In genomic region chr4:79281577-79282359, GRCh38 we compare ENCODE assay signal across 21 cellular contexts. TPM values are rescaled to one million over a fixed set of nuclear protein-coding genes. Genes with fewer than 3 reads are reported as not detected.
DNase-seq lines count a peak whose midpoint lies in the region; ATAC-seq and TF ChIP-seq lines count a peak whose summit lies in the region.
"Had no signal": no experiment of that assay in that cellular context is flagged by ENCODE, and none has a peak within 500 bp of the region (broad histone marks: within the 10 kb centered on the region; RNA-seq: fewer than 3 reads in every experiment).

No MANE protein-coding gene starts in this region.

- no peaks in the 10 kb centered on the region for H3K27me3 Mint-ChIP-seq in endodermal cell (ENCODE audit: insufficient read depth)
- H3K27me3 Mint-ChIP-seq: activated CD4-positive, alpha-beta memory T cell treated with anti-CD3 and anti-CD28 coated beads, Interleukin-2, amount 10 ng/mL, durations not matched to agents 7 days and 5 days; activated naive CD8-positive, alpha-beta T cell treated with anti-CD3 and anti-CD28 coated beads, Interleukin-2, amount 50 U/mL, for 24 hours; stimulated activated naive CD8-positive, alpha-beta T cell treated with anti-CD3 and anti-CD28 coated beads, Interleukin-15, Interleukin-2, amounts not matched to agents 100 ng/mL and 50 ng/mL, for 24 hours had no signal

- H3K4me3 Mint-ChIP-seq in endodermal cell: no peak overlapping the region
- H3K4me3 Mint-ChIP-seq: activated CD4-positive, alpha-beta memory T cell treated with anti-CD3 and anti-CD28 coated beads, Interleukin-2, amount 10 ng/mL, durations not matched to agents 7 days and 5 days; activated naive CD8-positive, alpha-beta T cell treated with anti-CD3 and anti-CD28 coated beads, Interleukin-2, amount 50 U/mL, for 24 hours; activated T-cell treated with anti-CD3 and anti-CD28 coated beads, Interleukin-2, amount 50 U/mL, for 72 hours; stimulated activated naive CD8-positive, alpha-beta T cell treated with anti-CD3 and anti-CD28 coated beads, Interleukin-15, Interleukin-2, amounts not matched to agents 100 ng/mL and 50 ng/mL, for 24 hours had no signal

- no peak overlapping the region for H3K4me3 ChIP-seq in endodermal cell (ENCODE audit: low read length)
- no peak overlapping the region for H3K4me3 ChIP-seq in sigmoid colon
- H3K4me3 ChIP-seq: BLaER1 treated with 17β-estradiol and CSF1 and Interleukin-3, amounts not matched to agents 10 nM and 100 nM; cardiac muscle cell had no signal

- ATAC-seq in HG02610 (IDR thresholded peaks at IDR 0.05; ENCODE audit: unreplicated experiment): no peak
- ATAC-seq: activated naive CD8-positive, alpha-beta T cell treated with anti-CD3 and anti-CD28 coated beads, Interleukin-2, amount 50 U/mL, for 24 hours; activated T-cell treated with anti-CD3 and anti-CD28 coated beads, Interleukin-2, amount 50 U/mL, for 72 hours; right cardiac atrium had no signal

- no peak overlapping the region for H3K9ac ChIP-seq in endodermal cell (ENCODE audit: extremely low read depth, low read length, poor library complexity, severe bottlenecking)
- H3K9ac ChIP-seq: BLaER1 treated with 17β-estradiol and CSF1 and Interleukin-3, amounts not matched to agents 10 nM and 100 nM had no signal

- 55 to 60% methylated on average over 1 of the region's 1 CpG for WGBS in endodermal cell (ENCODE audit: insufficient coverage in 1 of 2, insufficient read length in 1 of 2), 2 experiments
- 74 to 76% methylated on average over 1 of the region's 1 CpG for WGBS in sigmoid colon, 2 donors

- DNase-seq in NCI-H1105 treated with DMSO at 0.1 percent for 48 hours (lab: John Stamatoyannopoulos, UW): peak; percentile 24
- no peak for DNase-seq in NCI-H1105 (lab: John Stamatoyannopoulos, UW)
- DNase-seq in NCI-H1436 treated with DMSO at 0.1 percent for 48 hours (lab: John Stamatoyannopoulos, UW): peak; percentile 45
- no peak for DNase-seq in endodermal cell
- DNase-seq in sigmoid colon: no peak
- no peak for DNase-seq in NCI-H510A treated with DMSO at 0.1 percent for 48 hours (lab: John Stamatoyannopoulos, UW)
- DNase-seq in GM19240 (ENCODE audit: insufficient read length, low spot score): no peak
- DNase-seq: activated CD4-positive, alpha-beta memory T cell treated with anti-CD3 and anti-CD28 coated beads, Interleukin-2, amount 10 ng/mL, durations not matched to agents 7 days and 5 days; activated naive CD8-positive, alpha-beta T cell treated with anti-CD3 and anti-CD28 coated beads, Interleukin-2, amount 50 U/mL, for 24 hours; activated T-cell treated with anti-CD3 and anti-CD28 coated beads, Interleukin-2, amount 50 U/mL, for 72 hours; NCI-H2171; NK-92 treated with Interleukin-12 subunit alpha and Interleukin-12 subunit beta, amount 100 ng/mL, for 24 hours; right cardiac atrium; RPMI8226 had no signal

- H3K36me3 Mint-ChIP-seq in endodermal cell (ENCODE audit: low read depth): no peaks in the 10 kb centered on the region

- TF ChIP-seq EP300 in sigmoid colon (IDR thresholded peaks at IDR 0.05): no peak

- no peaks in the 10 kb centered on the region for H3K9me3 Mint-ChIP-seq in endodermal cell
- H3K9me3 Mint-ChIP-seq: activated CD4-positive, alpha-beta memory T cell treated with anti-CD3 and anti-CD28 coated beads, Interleukin-2, amount 10 ng/mL, durations not matched to agents 7 days and 5 days; activated naive CD8-positive, alpha-beta T cell treated with anti-CD3 and anti-CD28 coated beads, Interleukin-2, amount 50 U/mL, for 24 hours; activated T-cell treated with anti-CD3 and anti-CD28 coated beads, Interleukin-2, amount 50 U/mL, for 72 hours; stimulated activated naive CD8-positive, alpha-beta T cell treated with anti-CD3 and anti-CD28 coated beads, Interleukin-15, Interleukin-2, amounts not matched to agents 100 ng/mL and 50 ng/mL, for 24 hours had no signal

- intact Hi-C loops in sigmoid colon (cut with DNase I): no loop called here

- TF ChIP-seq POLR2A in sigmoid colon (IDR thresholded peaks at IDR 0.05): no peak

- H3K27ac ChIP-seq in endodermal cell (ENCODE audit: low read depth, low read length) (peak overlapping the region; percentile 76), sigmoid colon (peak overlapping the region in 3 of 4 donors; percentile 6 to 71 (median 12))
- H3K27ac ChIP-seq: 22Rv1; BLaER1 treated with 17β-estradiol and CSF1 and Interleukin-3, amounts not matched to agents 10 nM and 100 nM; cardiac muscle cell had no signal

- no peak overlapping the region for H3K27ac Mint-ChIP-seq in endodermal cell
- H3K27ac Mint-ChIP-seq: activated CD4-positive, alpha-beta memory T cell treated with anti-CD3 and anti-CD28 coated beads, Interleukin-2, amount 10 ng/mL, durations not matched to agents 7 days and 5 days; activated naive CD8-positive, alpha-beta T cell treated with anti-CD3 and anti-CD28 coated beads, Interleukin-2, amount 50 U/mL, for 24 hours; activated T-cell treated with anti-CD3 and anti-CD28 coated beads, Interleukin-2, amount 50 U/mL, for 72 hours; stimulated activated naive CD8-positive, alpha-beta T cell treated with anti-CD3 and anti-CD28 coated beads, Interleukin-15, Interleukin-2, amounts not matched to agents 100 ng/mL and 50 ng/mL, for 24 hours had no signal

- H3K4me1 ChIP-seq in endodermal cell (ENCODE audit: control insufficient read depth, insufficient read depth, low read length) (peaks cover 5% of the 10 kb centered on the region), sigmoid colon (peaks cover 0 to 19% (median 11%) of the 10 kb centered on the region in 4 donors)

- no peaks in the 10 kb centered on the region for H3K9me3 ChIP-seq in endodermal cell (ENCODE audit: control insufficient read depth, low read length)
- H3K9me3 ChIP-seq in sigmoid colon: no peaks in the 10 kb centered on the region
- H3K9me3 ChIP-seq: BLaER1 treated with 17β-estradiol and CSF1 and Interleukin-3, amounts not matched to agents 10 nM and 100 nM had no signal

- no peaks in the 10 kb centered on the region for H3K36me3 ChIP-seq in endodermal cell (ENCODE audit: control insufficient read depth, insufficient read depth, low read length)
- no peaks in the 10 kb centered on the region for H3K36me3 ChIP-seq in sigmoid colon
- H3K36me3 ChIP-seq: BLaER1 treated with 17β-estradiol and CSF1 and Interleukin-3, amounts not matched to agents 10 nM and 100 nM; cardiac muscle cell had no signal

- H3K27me3 ChIP-seq in endodermal cell (ENCODE audit: control insufficient read depth, insufficient read depth, low read length, poor library complexity, severe bottlenecking): no peaks in the 10 kb centered on the region
- no peaks in the 10 kb centered on the region for H3K27me3 ChIP-seq in sigmoid colon
- H3K27me3 ChIP-seq: BLaER1 treated with 17β-estradiol and CSF1 and Interleukin-3, amounts not matched to agents 10 nM and 100 nM; cardiac muscle cell had no signal

- TF ChIP-seq CTCF in endodermal cell (conservative IDR thresholded peaks at IDR 0.05): no peak
- no peak for TF ChIP-seq CTCF in sigmoid colon (IDR thresholded peaks at IDR 0.05)

- H3K4me1 Mint-ChIP-seq in endodermal cell: no peaks in the 10 kb centered on the region
- H3K4me1 Mint-ChIP-seq: activated CD4-positive, alpha-beta memory T cell treated with anti-CD3 and anti-CD28 coated beads, Interleukin-2, amount 10 ng/mL, durations not matched to agents 7 days and 5 days; activated naive CD8-positive, alpha-beta T cell treated with anti-CD3 and anti-CD28 coated beads, Interleukin-2, amount 50 U/mL, for 24 hours had no signal

RNA-seq across cellular contexts. Expression of gene NAA11, which starts 44.1 kb away (rescaled TPM):
- total RNA-seq in endodermal cell (not detected), sigmoid colon (not detected)
- not detected for polyA plus RNA-seq in endodermal cell (2013, experiment 1 of 2)
- polyA plus RNA-seq in endodermal cell (2013, experiment 2 of 2): not detected
- polyA plus RNA-seq in sigmoid colon: not detected
- total RNA-seq: activated CD4-positive, alpha-beta memory T cell treated with anti-CD3 and anti-CD28 coated beads, Interleukin-2, amount 10 ng/mL, durations not matched to agents 7 days and 5 days; activated T-cell treated with anti-CD3 and anti-CD28 coated beads, Interleukin-2, amount 50 U/mL, for 72 hours; cardiac muscle cell; mononuclear cell; right cardiac atrium; ureter had no signal
- polyA plus RNA-seq: cardiac muscle cell, right cardiac atrium had no signal

Comparison
In these comparisons a context has a peak if more than half of its experiments do, and no peak if none do; other contexts are left out.
1. DNase-seq: peak in NCI-H1105 treated with DMSO at 0.1 percent for 48 hours (single experiment) and NCI-H1436 treated with DMSO at 0.1 percent for 48 hours (single experiment); none in NCI-H1105 (single experiment), endodermal cell (single experiment), sigmoid colon (single experiment), NCI-H510A treated with DMSO at 0.1 percent for 48 hours (single experiment) and GM19240 (single experiment).